17 cellular contexts compared by ENCODE assay signal in genomic region chr13:27634231-27634630, GRCh38. TPM values are rescaled to one million over a fixed set of nuclear protein-coding genes. Genes with fewer than 3 reads are reported as not detected.
DNase-seq lines count a peak whose midpoint lies in the region; ATAC-seq and TF ChIP-seq lines count a peak whose summit lies in the region.
"Had no signal": no experiment of that assay in that cellular context is flagged by ENCODE, and none has a peak within 500 bp of the region (broad histone marks: within the 10 kb centered on the region; RNA-seq: fewer than 3 reads in every experiment).

No MANE protein-coding gene starts in this region.

- TF ChIP-seq POLR2A in breast epithelium (IDR thresholded peaks at IDR 0.05) (no peak), gastroesophageal sphincter (IDR thresholded peaks at IDR 0.05) (no peak), suprapubic skin (IDR thresholded peaks at IDR 0.05) (no peak)

- TF ChIP-seq EP300 in gastroesophageal sphincter (IDR thresholded peaks at IDR 0.05): no peak
- TF ChIP-seq EP300 in suprapubic skin (IDR thresholded peaks at IDR 0.05): no peak

- H3K36me3 Mint-ChIP-seq in GM23338 (ENCODE audit: low read depth): no peaks in the 10 kb centered on the region

- no peaks in the 10 kb centered on the region for H3F3A ChIP-seq in GM23338 (replicated peaks; ENCODE audit: low read depth)

- no peak overlapping the region for H3K4me2 ChIP-seq in GM23338

- H3K27ac Mint-ChIP-seq in GM23338: peak overlapping the region; percentile 26; the same call in 1 of the 2 replicates

- no peak overlapping the region for H2AFZ ChIP-seq in GM23338

- peaks cover 6% of the 10 kb centered on the region; the same call in 1 of the 3 replicates for H3K4me1 Mint-ChIP-seq in GM23338

- DNase-seq in GM23338 (ENCODE audit: low spot score): no peak
- DNase-seq in breast epithelium (ENCODE audit: low spot score in 2 of 2): peak in 1 of 2 donors; percentile 30
- no peak for DNase-seq in suprapubic skin (ENCODE audit: low spot score in 2 of 2)
- no peak for DNase-seq in NCI-H1930 (lab: John Stamatoyannopoulos, UW)
- no peak for DNase-seq in NCI-H2081 treated with DMSO at 0.1 percent for 48 hours (lab: John Stamatoyannopoulos, UW)
- DNase-seq in sciatic nerve (ENCODE audit: low spot score): no peak
- DNase-seq: ACHN, DMS153, EL, IMR-90, NCI-H1436, NCI-H2107, NCI-H748 treated with DMSO at 0.1 percent for 48 hours, SIG-M5 had no signal

- TF ChIP-seq CTCF in GM23338 (conservative IDR thresholded peaks at IDR 0.05; ENCODE audit: low read depth in 2 of 2): no peak
- no peak for TF ChIP-seq CTCF in breast epithelium (IDR thresholded peaks at IDR 0.05)
- TF ChIP-seq CTCF in gastroesophageal sphincter (IDR thresholded peaks at IDR 0.05): no peak
- TF ChIP-seq CTCF in suprapubic skin (IDR thresholded peaks at IDR 0.05): no peak

- H3K27ac ChIP-seq in GM23338 (ENCODE audit: low read depth) (no peak overlapping the region), breast epithelium (peak overlapping the region; percentile 33 to 69), gastroesophageal sphincter (peak overlapping the region in 3 of 4 donors; percentile 4 to 65 (median 31)), suprapubic skin (peak overlapping the region; percentile 60)

- no peaks in the 10 kb centered on the region for H3K27me3 ChIP-seq in GM23338 (ENCODE audit: insufficient read depth)
- H3K27me3 ChIP-seq in breast epithelium: no peaks in the 10 kb centered on the region
- no peaks in the 10 kb centered on the region for H3K27me3 ChIP-seq in gastroesophageal sphincter
- no peaks in the 10 kb centered on the region for H3K27me3 ChIP-seq in suprapubic skin

- peaks cover 16% of the 10 kb centered on the region for H4K20me1 ChIP-seq in GM23338 (replicated peaks; ENCODE audit: insufficient read depth)

- ATAC-seq in GM23338 (no peak), gastroesophageal sphincter (no peak), HG03460 (IDR thresholded peaks at IDR 0.05; ENCODE audit: unreplicated experiment) (no peak), sciatic nerve (no peak)

- H3K36me3 ChIP-seq in GM23338 (ENCODE audit: insufficient read depth) (no peaks in the 10 kb centered on the region; the same call in 1 of the 2 replicates), breast epithelium (no peaks in the 10 kb centered on the region), gastroesophageal sphincter (peaks cover 0 to 6% of the 10 kb centered on the region in 2 donors), suprapubic skin (no peaks in the 10 kb centered on the region)

- H3K9me2 ChIP-seq in GM23338 (ENCODE audit: insufficient read depth): no peaks in the 10 kb centered on the region

- WGBS in gastroesophageal sphincter (ENCODE audit: low coverage in 1 of 2), 2 donors: 46 to 71% methylated on average over 2 of the region's 2 CpGs
- 34% methylated on average over 2 of the region's 2 CpGs for WGBS in suprapubic skin

- no peak overlapping the region for H3K4me3 Mint-ChIP-seq in GM23338

- no peaks in the 10 kb centered on the region for H3K4me1 ChIP-seq in GM23338 (ENCODE audit: insufficient read depth)
- H3K4me1 ChIP-seq in breast epithelium: peaks cover 0 to 19% of the 10 kb centered on the region in 2 donors
- H3K4me1 ChIP-seq in gastroesophageal sphincter: peaks cover 9 to 60% (median 19%) of the 10 kb centered on the region in 3 donors
- H3K4me1 ChIP-seq in suprapubic skin: peaks cover 54% of the 10 kb centered on the region

- H3K9me3 ChIP-seq in breast epithelium: no peaks in the 10 kb centered on the region
- no peaks in the 10 kb centered on the region for H3K9me3 ChIP-seq in gastroesophageal sphincter
- H3K9me3 ChIP-seq in suprapubic skin: no peaks in the 10 kb centered on the region
- H3K9me3 ChIP-seq: HAP-1 had no signal

- intact Hi-C loops in breast epithelium (cut with DNase I; ENCODE audit: low total_unique reads) (no loop called here), sciatic nerve (cut with DNase I) (no loop called here)

- H3K4me3 ChIP-seq in GM23338 (no peak overlapping the region), breast epithelium (no peak overlapping the region), gastroesophageal sphincter (no peak overlapping the region), suprapubic skin (no peak overlapping the region)
- H3K4me3 ChIP-seq: HAP-1 had no signal

- no peaks in the 10 kb centered on the region for H3K27me3 Mint-ChIP-seq in GM23338 (ENCODE audit: insufficient read depth, low read depth, poor library complexity)

- no peaks in the 10 kb centered on the region for H3K9me3 Mint-ChIP-seq in GM23338

- H3K79me2 ChIP-seq in GM23338 (replicated peaks; ENCODE audit: insufficient read depth): peaks cover 81% of the 10 kb centered on the region

TF ChIP-seq in GM23338, 12 proteins besides CTCF, POLR2A, EP300 and RAD21:
- no peak for TF ChIP-seq ZNF114 (CRISPR knock-in tag; IDR thresholded peaks at IDR 0.05)
- no peak for TF ChIP-seq ZNF331 (CRISPR knock-in tag; IDR thresholded peaks at IDR 0.05; ENCODE audit: low read depth)
- no peak for TF ChIP-seq NANOG (IDR thresholded peaks at IDR 0.05; ENCODE audit: borderline replicate concordance)
- no peak for TF ChIP-seq ETS1 (IDR thresholded peaks at IDR 0.05)

RNA-seq across cellular contexts. Expression of gene POLR1D, which starts 12.5 kb away (rescaled TPM):
- total RNA-seq in GM23338 (2014; rRNA removed; shearing (Covaris generic)): 177 and 226 TPM in 2 replicates
- 193 and 197 TPM in 2 replicates for polyA plus RNA-seq in GM23338 (2016; fragmentation: Nextera tagmentation; extraction: Ambion mirVana)
- total RNA-seq in breast epithelium (100 to 1,000 TPM; 103 to 130 (median 115) TPM), gastroesophageal sphincter (100 to 1,000 TPM; 115 to 137 (median 133) TPM), suprapubic skin (100 to 1,000 TPM; 148 to 197 (median 177) TPM), sciatic nerve (84.7 TPM)

RNA-seq across cellular contexts. Expression of gene LNX2, which starts 13.9 kb away (rescaled TPM):
- total RNA-seq in GM23338 (2014; rRNA removed; shearing (Covaris generic)): 17.3 and 18.0 TPM in 2 replicates
- 3.4 and 3.7 TPM in 2 replicates for polyA plus RNA-seq in GM23338 (2016; fragmentation: Nextera tagmentation; extraction: Ambion mirVana)
- 10 to 100 TPM in 2 of 3 donors, 1 to 10 TPM in 1; 5.9 to 19.3 (median 19.2) TPM for total RNA-seq in breast epithelium
- total RNA-seq in gastroesophageal sphincter: 10 to 100 TPM; 10.6 to 16.0 (median 14.0) TPM
- total RNA-seq in suprapubic skin: 10 to 100 TPM; 11.2 to 15.9 (median 13.6) TPM
- total RNA-seq in sciatic nerve: 10.1 TPM
